Comparison of ENCODE assay signal across 22 cellular contexts in genomic region chr11:119937412-119937811, GRCh38.
"Had no signal": no experiment of that assay in that cellular context is flagged by ENCODE, and none has a peak within 500 bp of the region (broad histone marks: within the 10 kb centered on the region; RNA-seq: fewer than 3 reads in every experiment).

No MANE protein-coding gene starts in this region.

- ATAC-seq: activated CD8-positive, alpha-beta memory T cell treated with anti-CD3 and anti-CD28 coated beads, Interleukin-2, amount 10 ng/mL, durations not matched to agents 7 days and 5 days; activated naive CD4-positive, alpha-beta T cell treated with anti-CD3 and anti-CD28 coated beads, Interleukin-2, amount 50 U/mL, for 72 hours; activated naive CD8-positive, alpha-beta T cell treated with anti-CD3 and anti-CD28 coated beads, Interleukin-2, amount 50 U/mL, for 24 hours; T-cell had no signal

- DNase-seq: activated B cell treated with CpG ODN at 0.5 μM for 24 hours; activated CD4-positive, alpha-beta T cell treated with anti-CD3 and anti-CD28 coated beads for 1 hour; activated CD4-positive, alpha-beta T cell treated with anti-CD3 and anti-CD28 coated beads, Interleukin-2, amount 10 ng/mL, durations not matched to agents 24 days and 14 days; activated CD4-positive, alpha-beta T cell treated with anti-CD3 and anti-CD28 coated beads, Interleukin-2, amount 50 U/mL, for 48 hours; activated CD8-positive, alpha-beta memory T cell treated with anti-CD3 and anti-CD28 coated beads, Interleukin-2, amount 10 ng/mL, durations not matched to agents 7 days and 5 days; activated effector memory CD4-positive, alpha-beta T cell treated with anti-CD3 and anti-CD28 coated beads, Interleukin-2, amount 50 U/mL, for 16 hours; activated naive CD4-positive, alpha-beta T cell treated with Interleukin-2 at 50 U/mL for 16 hours; activated naive CD8-positive, alpha-beta T cell treated with anti-CD3 and anti-CD28 coated beads, Interleukin-2, amount 50 U/mL, for 24 hours; activated T-cell treated with anti-CD3 and anti-CD28 coated beads, Interleukin-2, amount 50 U/mL, for 24 hours; NCI-H1092 treated with DMSO at 0.1 percent for 48 hours; NCI-H1417 treated with DMSO at 0.1 percent for 48 hours; NCI-H1694; NCI-H2029; NCI-H345; NCI-H510A; NCI-H526 treated with DMSO at 0.1 percent for 48 hours; SIG-M5; T-cell; T-helper 2 cell; T1000 had no signal

- H3K27ac ChIP-seq: KMS-11 had no signal
